1 cellular context compared by ENCODE assay signal in the genomic region with DNA sequence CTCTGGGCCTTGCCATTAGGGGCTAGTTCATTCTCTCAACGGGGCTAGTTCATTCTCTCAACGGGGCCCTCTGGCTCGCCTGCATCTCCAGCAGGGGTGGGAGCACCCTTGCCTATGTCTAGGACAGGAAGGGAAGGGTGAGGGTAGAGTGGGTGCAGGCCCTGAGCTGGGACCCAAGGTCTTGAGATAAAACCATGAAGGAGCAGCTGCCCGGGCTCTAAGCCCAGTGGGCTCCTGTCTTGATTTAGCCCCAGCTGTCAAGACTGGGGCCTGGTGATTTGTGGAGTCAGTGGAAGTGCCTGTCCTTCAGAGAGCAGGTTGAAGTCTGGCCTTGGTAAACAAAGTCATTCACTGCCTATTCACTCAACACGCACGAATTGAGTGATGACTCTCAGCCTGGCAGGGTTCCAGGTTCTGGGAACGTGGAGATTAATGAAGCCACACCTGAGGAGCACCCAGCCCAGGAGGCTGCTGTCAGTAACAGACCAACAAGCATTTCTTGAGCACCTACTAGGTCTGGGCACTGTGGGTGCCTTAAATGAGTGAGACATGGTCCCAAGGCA.
TF ChIP-seq lines count a peak whose summit lies in the region.

No MANE protein-coding gene starts in this region.

TF ChIP-seq in H1, 55 proteins besides CTCF, POLR2A, EP300 and RAD21:
- no peak for TF ChIP-seq BCL11A (IDR thresholded peaks at IDR 0.05; ENCODE audit: low read depth in 2 of 2, low read length in 2 of 2)
- no peak for TF ChIP-seq CTBP2 (IDR thresholded peaks at IDR 0.05; ENCODE audit: borderline replicate concordance, insufficient read depth, insufficient read length, low read length)
- TF ChIP-seq CHD1 (IDR thresholded peaks at IDR 0.05; ENCODE audit: low read depth, low read length), result no peak
- no peak for TF ChIP-seq RXRA (IDR thresholded peaks at IDR 0.05; ENCODE audit: insufficient read depth, low read depth, low read length)
- no peak for TF ChIP-seq SP1 (IDR thresholded peaks at IDR 0.05; ENCODE audit: low read depth, low read length)
- TF ChIP-seq POLR2AphosphoS5 (IDR thresholded peaks at IDR 0.05; ENCODE audit: low read depth, low read length), result no peak
- no peak for TF ChIP-seq SP2 (IDR thresholded peaks at IDR 0.05; ENCODE audit: low read length)
- TF ChIP-seq EGR1 (IDR thresholded peaks at IDR 0.05; ENCODE audit: borderline replicate concordance, low read depth, low read length), result no peak
- TF ChIP-seq BACH1 (IDR thresholded peaks at IDR 0.05; ENCODE audit: low read length), result no peak
- no peak for TF ChIP-seq SUZ12 (IDR thresholded peaks at IDR 0.05; ENCODE audit: low read length)
- no peak for TF ChIP-seq JUND (IDR thresholded peaks at IDR 0.05; ENCODE audit: low read length)
